Comparison of ENCODE assay signal across 11 cellular contexts in genomic region chr2:205965707-205966106, GRCh38.
"Had no signal": no experiment of that assay in that cellular context is flagged by ENCODE, and none has a peak within 500 bp of the region (broad histone marks: within the 10 kb centered on the region; RNA-seq: fewer than 3 reads in every experiment).

No MANE protein-coding gene starts in this region.

- H3K4me3 ChIP-seq: thyroid gland, uterus had no signal

- H3K27me3 ChIP-seq: thyroid gland, uterus had no signal

- H3K36me3 ChIP-seq: thyroid gland, uterus, WERI-Rb-1 had no signal

- DNase-seq: activated CD4-positive, alpha-beta T cell treated with anti-CD3 and anti-CD28 coated beads for 36 hours; activated CD8-positive, alpha-beta T cell treated with anti-CD3 and anti-CD28 coated beads for 36 hours; activated effector memory CD4-positive, alpha-beta T cell treated with Interleukin-2 at 50 U/mL for 16 hours; activated naive CD4-positive, alpha-beta T cell treated with anti-CD3 and anti-CD28 coated beads, Interleukin-2, amount 50 U/mL, for 16 hours; activated T-cell treated with anti-CD3 and anti-CD28 coated beads, Interleukin-2, amount 50 U/mL, for 4 hours; foreskin fibroblast; stimulated activated naive B cell treated with anti-CD40 and anti-IgM and Interleukin-4, amounts not matched to agents 10 μg/mL and 1 μg/mL and 100 μg/mL, for 72 hours; T-helper 17 cell; thyroid gland; uterus; WERI-Rb-1 had no signal

- H3K9me3 ChIP-seq: thyroid gland, uterus had no signal

- H3K4me1 ChIP-seq: thyroid gland, uterus had no signal

- ATAC-seq: activated CD4-positive, alpha-beta T cell treated with anti-CD3 and anti-CD28 coated beads for 36 hours; activated CD8-positive, alpha-beta T cell treated with anti-CD3 and anti-CD28 coated beads for 36 hours; activated T-cell treated with anti-CD3 and anti-CD28 coated beads, Interleukin-2, amount 50 U/mL, for 4 hours; stimulated activated naive B cell treated with anti-CD40 and anti-IgM and Interleukin-4, amounts not matched to agents 10 μg/mL and 1 μg/mL and 100 μg/mL, for 72 hours; T-helper 17 cell had no signal

- H3K27ac ChIP-seq: thyroid gland, uterus, WERI-Rb-1 had no signal
